ENCODE assay signal across 8 cellular contexts in the genomic region with DNA sequence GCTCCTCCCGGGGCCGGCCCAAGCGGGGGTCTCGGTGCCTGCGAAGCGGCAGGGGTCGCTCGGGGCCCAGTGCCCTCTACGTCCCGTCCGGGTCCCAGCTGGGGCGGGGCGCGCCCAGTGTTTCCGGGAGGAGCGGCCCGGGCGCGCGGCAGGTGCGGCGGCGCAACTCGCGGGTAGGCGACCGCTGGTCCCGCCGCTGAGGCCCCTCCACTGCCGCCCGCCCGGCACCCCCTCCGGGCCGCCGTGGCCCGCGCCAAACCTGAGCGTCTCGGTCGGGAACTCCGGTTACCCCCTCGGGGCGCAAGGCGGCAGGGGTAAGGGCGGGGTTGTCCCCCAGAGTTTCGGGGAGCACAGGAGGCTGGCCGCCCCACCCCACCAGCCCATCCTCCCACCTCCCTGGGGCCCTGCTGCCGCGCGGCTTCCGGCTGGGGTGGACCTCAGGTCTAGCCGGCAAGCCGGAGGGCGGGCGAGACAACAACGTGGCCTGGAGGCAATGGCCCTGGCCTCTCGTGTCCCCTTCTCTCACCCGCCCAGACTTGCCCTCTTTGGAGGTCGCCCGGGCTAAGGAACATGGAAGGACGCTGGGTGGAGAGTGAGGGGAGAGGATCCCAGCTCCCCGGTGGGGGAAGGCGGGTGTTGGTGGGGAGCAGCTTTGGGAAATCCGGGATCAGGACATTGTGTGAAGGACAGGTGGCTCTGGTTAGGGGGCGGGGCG. TPM values are rescaled to one million over a fixed set of nuclear protein-coding genes. Genes with fewer than 3 reads are reported as not detected.
DNase-seq lines count a peak whose midpoint lies in the region; ATAC-seq and TF ChIP-seq lines count a peak whose summit lies in the region.

No MANE protein-coding gene starts in this region.

- peaks cover 6% of the 10 kb centered on the region for H3K4me1 Mint-ChIP-seq in activated T-helper 1 cell treated with anti-CD3 and anti-CD28 coated beads, Interleukin-12 subunit alpha, Interleukin-12 subunit beta, Interleukin-2, Interleukin-4 antibody, amounts not matched to agents 30 ng/mL and 10 ng/mL and 1 ng/mL, durations not matched to agents 14 hours and 24 hours and 36 hours (ENCODE audit: low read depth)

- H3K27me3 Mint-ChIP-seq in activated T-helper 1 cell treated with anti-CD3 and anti-CD28 coated beads, Interleukin-12 subunit alpha, Interleukin-12 subunit beta, Interleukin-2, Interleukin-4 antibody, amounts not matched to agents 30 ng/mL and 10 ng/mL and 1 ng/mL, durations not matched to agents 14 hours and 24 hours and 36 hours (ENCODE audit: insufficient read depth), result peaks cover 36% of the 10 kb centered on the region

- H3K4me3 ChIP-seq in GM12875 (ENCODE audit: low read depth, low read length) (peak overlapping the region; percentile 55), left lung (peak overlapping the region; percentile 32 to 53), urinary bladder (ENCODE audit: low read depth, low read length) (peak overlapping the region; percentile 36)

- no peaks in the 10 kb centered on the region for H3K9me3 ChIP-seq in left lung

- TF ChIP-seq CTCF in GM12875 (IDR thresholded peaks at IDR 0.05; ENCODE audit: borderline replicate concordance, insufficient read depth, low read depth, low read length) (no peak), left lung (IDR thresholded peaks at IDR 0.05) (no peak)

- no peak for DNase-seq in activated T-helper 1 cell treated with anti-CD3 and anti-CD28 coated beads, Interleukin-12 subunit alpha, Interleukin-12 subunit beta, Interleukin-2, Interleukin-4 antibody, amounts not matched to agents 30 ng/mL and 10 ng/mL and 1 ng/mL, durations not matched to agents 14 hours and 24 hours and 36 hours (ENCODE audit: low spot score)
- peak in 1 of 2 donors; percentile 90 for DNase-seq in left lung
- DNase-seq in GM03348 (ENCODE audit: low spot score), result no peak

- ATAC-seq in HG02885 (IDR thresholded peaks at IDR 0.05; ENCODE audit: poor library complexity, unreplicated experiment) (peak; percentile 62), left lung (peak; percentile 7), GM19023 (IDR thresholded peaks at IDR 0.05; ENCODE audit: unreplicated experiment) (no peak), HG03457 (IDR thresholded peaks at IDR 0.05; ENCODE audit: unreplicated experiment) (no peak)

- intact Hi-C loops in activated T-helper 1 cell treated with anti-CD3 and anti-CD28 coated beads, Interleukin-12 subunit alpha, Interleukin-12 subunit beta, Interleukin-2, Interleukin-4 antibody, amounts not matched to agents 30 ng/mL and 10 ng/mL and 1 ng/mL, durations not matched to agents 14 hours and 24 hours and 36 hours (cut with micrococcal nuclease), result loop anchor here (1.0 kb wide), 1 partner anchor 8 kb away; no protein-coding TSS in a partner anchor
- intact Hi-C loops in left lung (cut with DNase I), result no loop called here

- H3K4me1 ChIP-seq in left lung (peaks cover 44 to 92% of the 10 kb centered on the region in 2 donors), urinary bladder (ENCODE audit: insufficient read depth) (peaks cover 2% of the 10 kb centered on the region)

- peaks cover 0 to 31% of the 10 kb centered on the region in 2 donors for H3K36me3 ChIP-seq in left lung
- peaks cover 5% of the 10 kb centered on the region for H3K36me3 ChIP-seq in urinary bladder (ENCODE audit: insufficient read depth)

- H3K27ac Mint-ChIP-seq in activated T-helper 1 cell treated with anti-CD3 and anti-CD28 coated beads, Interleukin-12 subunit alpha, Interleukin-12 subunit beta, Interleukin-2, Interleukin-4 antibody, amounts not matched to agents 30 ng/mL and 10 ng/mL and 1 ng/mL, durations not matched to agents 14 hours and 24 hours and 36 hours, result peak overlapping the region; percentile 5

- H3K27me3 ChIP-seq in left lung, result peaks cover 7 to 45% of the 10 kb centered on the region in 2 donors

- 9% methylated on average over 66 of the region's 66 CpGs for WGBS in urinary bladder

- no peaks in the 10 kb centered on the region for H3K9me3 Mint-ChIP-seq in activated T-helper 1 cell treated with anti-CD3 and anti-CD28 coated beads, Interleukin-12 subunit alpha, Interleukin-12 subunit beta, Interleukin-2, Interleukin-4 antibody, amounts not matched to agents 30 ng/mL and 10 ng/mL and 1 ng/mL, durations not matched to agents 14 hours and 24 hours and 36 hours

- peaks cover 2% of the 10 kb centered on the region for H3K36me3 Mint-ChIP-seq in activated T-helper 1 cell treated with anti-CD3 and anti-CD28 coated beads, Interleukin-12 subunit alpha, Interleukin-12 subunit beta, Interleukin-2, Interleukin-4 antibody, amounts not matched to agents 30 ng/mL and 10 ng/mL and 1 ng/mL, durations not matched to agents 14 hours and 24 hours and 36 hours (ENCODE audit: low read depth)

- peak overlapping the region; percentile 77 for H3K4me3 Mint-ChIP-seq in activated T-helper 1 cell treated with anti-CD3 and anti-CD28 coated beads, Interleukin-12 subunit alpha, Interleukin-12 subunit beta, Interleukin-2, Interleukin-4 antibody, amounts not matched to agents 30 ng/mL and 10 ng/mL and 1 ng/mL, durations not matched to agents 14 hours and 24 hours and 36 hours

- H3K27ac ChIP-seq in left lung (peak overlapping the region; percentile 58 to 80), urinary bladder (ENCODE audit: low read depth) (peak overlapping the region; percentile 76)

RNA-seq across cellular contexts. Expression of gene CRACR2B, which starts 0.4 kb away (rescaled TPM):
- total RNA-seq in activated T-helper 1 cell treated with anti-CD3 and anti-CD28 coated beads, Interleukin-12 subunit alpha, Interleukin-12 subunit beta, Interleukin-2, Interleukin-4 antibody, amounts not matched to agents 30 ng/mL and 10 ng/mL and 1 ng/mL, durations not matched to agents 14 hours and 24 hours and 36 hours, result 1.1 and 1.3 TPM in 2 replicates
- total RNA-seq in left lung (10 to 100 TPM; 22.6 to 32.1 TPM), urinary bladder (5.9 TPM)
- polyA plus RNA-seq in urinary bladder, result 20.2 TPM

RNA-seq across cellular contexts. Expression of gene CD151, which starts 5.4 kb away (rescaled TPM):
- 80.6 and 82.3 TPM in 2 replicates for total RNA-seq in activated T-helper 1 cell treated with anti-CD3 and anti-CD28 coated beads, Interleukin-12 subunit alpha, Interleukin-12 subunit beta, Interleukin-2, Interleukin-4 antibody, amounts not matched to agents 30 ng/mL and 10 ng/mL and 1 ng/mL, durations not matched to agents 14 hours and 24 hours and 36 hours
- total RNA-seq in left lung, result 100 to 1,000 TPM; 501 to 815 TPM
- 115 TPM for total RNA-seq in urinary bladder
- 692 TPM for polyA plus RNA-seq in urinary bladder

RNA-seq across cellular contexts. Expression of gene PNPLA2, which starts 8.6 kb away (rescaled TPM):
- total RNA-seq in activated T-helper 1 cell treated with anti-CD3 and anti-CD28 coated beads, Interleukin-12 subunit alpha, Interleukin-12 subunit beta, Interleukin-2, Interleukin-4 antibody, amounts not matched to agents 30 ng/mL and 10 ng/mL and 1 ng/mL, durations not matched to agents 14 hours and 24 hours and 36 hours, result 63.3 and 64.0 TPM in 2 replicates
- total RNA-seq in left lung (100 to 1,000 TPM in 1 of 2 donors, 10 to 100 TPM in 1; 96.3 to 128 TPM), urinary bladder (13.6 TPM)
- polyA plus RNA-seq in urinary bladder, result 131 TPM

RNA-seq across cellular contexts. Expression of gene POLR2L, which starts 15.0 kb away (rescaled TPM):
- 114 and 126 TPM in 2 replicates for total RNA-seq in activated T-helper 1 cell treated with anti-CD3 and anti-CD28 coated beads, Interleukin-12 subunit alpha, Interleukin-12 subunit beta, Interleukin-2, Interleukin-4 antibody, amounts not matched to agents 30 ng/mL and 10 ng/mL and 1 ng/mL, durations not matched to agents 14 hours and 24 hours and 36 hours
- total RNA-seq in left lung (100 to 1,000 TPM; 140 to 227 TPM), urinary bladder (21.7 TPM)
- 148 TPM for polyA plus RNA-seq in urinary bladder

RNA-seq across cellular contexts. Expression of gene TSPAN4, which starts 15.3 kb away (rescaled TPM):
- total RNA-seq in activated T-helper 1 cell treated with anti-CD3 and anti-CD28 coated beads, Interleukin-12 subunit alpha, Interleukin-12 subunit beta, Interleukin-2, Interleukin-4 antibody, amounts not matched to agents 30 ng/mL and 10 ng/mL and 1 ng/mL, durations not matched to agents 14 hours and 24 hours and 36 hours, result 12.8 and 13.9 TPM in 2 replicates
- total RNA-seq in left lung (100 to 1,000 TPM; 129 to 132 TPM), urinary bladder (39.4 TPM)
- 144 TPM for polyA plus RNA-seq in urinary bladder

Comparison
In these comparisons a context has a peak if more than half of its experiments do, and no peak if none do; other contexts are left out.
1. ATAC-seq: peak in HG02885 (single experiment) and left lung (single experiment); none in GM19023 (single experiment) and HG03457 (single experiment).
2. Peak in every context shown above with its lines, with median percentiles within 50 percentile points of each other: H3K4me3 ChIP-seq.